Comparison of ENCODE assay signal across 25 cellular contexts in genomic region chr5:125342938-125343401, GRCh38.
DNase-seq lines count a peak whose midpoint lies in the region; ATAC-seq and TF ChIP-seq lines count a peak whose summit lies in the region.
"Had no signal": no experiment of that assay in that cellular context is flagged by ENCODE, and none has a peak within 500 bp of the region (broad histone marks: within the 10 kb centered on the region; RNA-seq: fewer than 3 reads in every experiment).

No MANE protein-coding gene starts in this region.

- H3F3A ChIP-seq in PC-3 (ENCODE audit: low read length, unreplicated experiment) = no peaks in the 10 kb centered on the region

- H3K79me2 ChIP-seq in PC-3 (ENCODE audit: low read length) (no peaks in the 10 kb centered on the region), fibroblast of lung (ENCODE audit: control insufficient read depth, insufficient read depth, low read length) (no peaks in the 10 kb centered on the region)

- intact Hi-C loops in PC-3 (cut with micrococcal nuclease) = no loop called here
- intact Hi-C loops in MCF 10A (cut with micrococcal nuclease) = no loop called here

- H3K9me3 ChIP-seq in PC-3 (ENCODE audit: low read length) = no peaks in the 10 kb centered on the region
- H3K9me3 ChIP-seq in fibroblast of lung (ENCODE audit: control insufficient read depth, insufficient read depth, low read depth, low read length) = no peaks in the 10 kb centered on the region
- H3K9me3 ChIP-seq: esophagus muscularis mucosa, neutrophil had no signal

- H3K27me3 ChIP-seq in PC-3 (ENCODE audit: low read length) = no peaks in the 10 kb centered on the region
- no peaks in the 10 kb centered on the region for H3K27me3 ChIP-seq in fibroblast of lung (ENCODE audit: control insufficient read depth, insufficient read depth, low read length)
- H3K27me3 ChIP-seq: esophagus muscularis mucosa, neutrophil had no signal

- H3K4me2 ChIP-seq in PC-3 (ENCODE audit: low read length) = no peak overlapping the region
- peak overlapping the region; percentile 3 for H3K4me2 ChIP-seq in fibroblast of lung (ENCODE audit: extremely low read depth, insufficient read depth, low read length)

- CTCF ChIA-PET in PC-3 (lab: Charles Lee) (no interaction called here), MCF 10A (lab: Yijun Ruan, JAX) (no interaction called here)

- no peak overlapping the region for H3K27ac ChIP-seq in PC-3 (ENCODE audit: low read length)
- H3K27ac ChIP-seq in fibroblast of lung (ENCODE audit: insufficient read depth, low read length) = no peak overlapping the region
- H3K27ac ChIP-seq: esophagus muscularis mucosa, neutrophil, skin epidermis had no signal

- no peak overlapping the region for H3K27ac Mint-ChIP-seq in T-helper 2 cell treated with Interferon-gamma antibody and Interleukin-4, amounts not matched to agents 5 μg/mL and 100 μg/mL, for 36 hours
- no peak overlapping the region for H3K27ac Mint-ChIP-seq in MCF 10A (ENCODE audit: low read depth, unreplicated experiment)
- H3K27ac Mint-ChIP-seq: activated B cell treated with CpG ODN at 0.5 μM for 24 hours; activated naive CD8-positive, alpha-beta T cell treated with anti-CD3 and anti-CD28 coated beads for 36 hours; brain; CD4-positive, CD25-positive, alpha-beta regulatory T cell had no signal

- no peak overlapping the region for H2AFZ ChIP-seq in PC-3 (ENCODE audit: low read length)
- no peak overlapping the region for H2AFZ ChIP-seq in fibroblast of lung (ENCODE audit: low read length)

- H3K36me3 ChIP-seq in PC-3 (ENCODE audit: low read depth, low read length) (no peaks in the 10 kb centered on the region), fibroblast of lung (ENCODE audit: control insufficient read depth, insufficient read depth, low read length) (no peaks in the 10 kb centered on the region)
- H3K36me3 ChIP-seq: esophagus muscularis mucosa, neutrophil had no signal

- H3K9me2 ChIP-seq in PC-3 (replicated peaks; ENCODE audit: low read length) = no peaks in the 10 kb centered on the region

- H3K4me3 ChIP-seq in AG10803 (ENCODE audit: low read length) = no peak overlapping the region
- H3K4me3 ChIP-seq in PC-3 (ENCODE audit: low read length) = no peak overlapping the region
- H3K4me3 ChIP-seq in fibroblast of lung (replicated peaks in 1 of 4; ENCODE audit: control extremely low read depth in 1 of 4, insufficient read depth in 1 of 4, low read depth in 3 of 4, low read length in 4 of 4) = no peak overlapping the region
- H3K4me3 ChIP-seq: esophagus muscularis mucosa, skin epidermis had no signal

- no peak overlapping the region for H3K4me3 Mint-ChIP-seq in T-helper 2 cell treated with Interferon-gamma antibody and Interleukin-4, amounts not matched to agents 5 μg/mL and 100 μg/mL, for 36 hours
- no peak overlapping the region for H3K4me3 Mint-ChIP-seq in MCF 10A (ENCODE audit: unreplicated experiment)
- H3K4me3 Mint-ChIP-seq: activated B cell treated with CpG ODN at 0.5 μM for 24 hours; activated naive CD8-positive, alpha-beta T cell treated with anti-CD3 and anti-CD28 coated beads for 36 hours; brain; CD4-positive, CD25-positive, alpha-beta regulatory T cell had no signal

- H3K4me1 ChIP-seq in PC-3 (ENCODE audit: insufficient read depth, low read length) = no peaks in the 10 kb centered on the region
- H3K4me1 ChIP-seq in fibroblast of lung (ENCODE audit: control insufficient read depth, extremely low read depth, insufficient read depth, low read length) = peaks cover 2% of the 10 kb centered on the region

- TF ChIP-seq CTCF in AG10803 (conservative IDR thresholded peaks at IDR 0.05; ENCODE audit: low read length) (no peak), PC-3 (conservative IDR thresholded peaks at IDR 0.05; ENCODE audit: low read depth, low read length) (no peak), fibroblast of lung (conservative IDR thresholded peaks at IDR 0.05 in 1 of 2, IDR thresholded peaks at IDR 0.05 in 1 of 2; ENCODE audit: low read depth in 1 of 2, low read length in 2 of 2) (no peak), GM10266 (IDR thresholded peaks at IDR 0.05; ENCODE audit: control insufficient read depth, insufficient read depth, low read depth, missing control alignments) (no peak), MCF 10A (IDR thresholded peaks at IDR 0.05; ENCODE audit: unreplicated experiment) (no peak)

- no peaks in the 10 kb centered on the region for H3K4me1 Mint-ChIP-seq in T-helper 2 cell treated with Interferon-gamma antibody and Interleukin-4, amounts not matched to agents 5 μg/mL and 100 μg/mL, for 36 hours (ENCODE audit: low read depth)
- H3K4me1 Mint-ChIP-seq in MCF 10A (ENCODE audit: insufficient read depth, unreplicated experiment) = no peaks in the 10 kb centered on the region
- H3K4me1 Mint-ChIP-seq: activated naive CD8-positive, alpha-beta T cell treated with anti-CD3 and anti-CD28 coated beads for 36 hours; CD4-positive, CD25-positive, alpha-beta regulatory T cell had no signal

- no peaks in the 10 kb centered on the region for H3K36me3 Mint-ChIP-seq in T-helper 2 cell treated with Interferon-gamma antibody and Interleukin-4, amounts not matched to agents 5 μg/mL and 100 μg/mL, for 36 hours (ENCODE audit: low read depth)
- no peaks in the 10 kb centered on the region for H3K36me3 Mint-ChIP-seq in MCF 10A (ENCODE audit: insufficient read depth, unreplicated experiment)
- H3K36me3 Mint-ChIP-seq: activated naive CD8-positive, alpha-beta T cell treated with anti-CD3 and anti-CD28 coated beads for 36 hours; brain; CD4-positive, CD25-positive, alpha-beta regulatory T cell had no signal

- BruUV-seq in PC-3 (replicated peaks; lab: Mats Ljungman, UMichigan) (no TSS peak), MCF 10A (replicated peaks; lab: Mats Ljungman, UMichigan) (no TSS peak)

- peaks cover 4% of the 10 kb centered on the region for H3K9me3 Mint-ChIP-seq in T-helper 2 cell treated with Interferon-gamma antibody and Interleukin-4, amounts not matched to agents 5 μg/mL and 100 μg/mL, for 36 hours
- H3K9me3 Mint-ChIP-seq in MCF 10A (ENCODE audit: unreplicated experiment) = no peaks in the 10 kb centered on the region
- H3K9me3 Mint-ChIP-seq: activated B cell treated with CpG ODN at 0.5 μM for 24 hours had no signal

- H4K20me1 ChIP-seq in PC-3 (ENCODE audit: low read length) (no peaks in the 10 kb centered on the region), fibroblast of lung (ENCODE audit: control insufficient read depth, extremely low read depth, insufficient read depth, low read length) (no peaks in the 10 kb centered on the region)

- no peak overlapping the region for H3K9ac ChIP-seq in PC-3 (ENCODE audit: low read length)
- no peak overlapping the region for H3K9ac ChIP-seq in fibroblast of lung (ENCODE audit: insufficient read depth, low read length)

- POLR2A ChIA-PET in PC-3 (lab: Charles Lee; ENCODE audit: unreplicated experiment) (no interaction called here), MCF 10A (lab: Yijun Ruan, JAX) (interaction anchor here (0.8 kb wide), 1 partner anchor 1462 kb away, joined by 3 read pairs; no protein-coding TSS in a partner anchor)

- DNase-seq in AG10803 (ENCODE audit: low read depth) = peak; percentile 35
- no peak for DNase-seq in PC-3
- peak; percentile 73 to 93 for DNase-seq in fibroblast of lung (ENCODE audit: low read depth in 2 of 2)
- peak; percentile 13 for DNase-seq in renal cortical epithelial cell (ENCODE audit: low read depth)
- DNase-seq in T-helper 2 cell treated with Interferon-gamma antibody and Interleukin-4, amounts not matched to agents 5 μg/mL and 100 μg/mL, for 36 hours (ENCODE audit: low spot score) = no peak
- no peak for DNase-seq in GM10266 (ENCODE audit: extremely low spot score)
- DNase-seq in MCF 10A (ENCODE audit: unreplicated experiment) = no peak
- DNase-seq: ACHN; activated B cell treated with CpG ODN at 0.5 μM for 24 hours; activated CD4-positive, alpha-beta T cell treated with anti-CD3 and anti-CD28 coated beads, Interleukin-2, amount 50 U/mL, for 4 hours; activated naive CD8-positive, alpha-beta T cell treated with anti-CD3 and anti-CD28 coated beads for 36 hours; CD4-positive, CD25-positive, alpha-beta regulatory T cell; kidney; mammary epithelial cell; MM.1S; NCI-H1417 treated with DMSO at 0.1 percent for 48 hours; NCI-H2081 treated with DMSO at 0.1 percent for 48 hours; NCI-H446; NCI-H82; T1000 had no signal

- ATAC-seq in PC-3 = 0 out of 2 replicates have a peak, but pooled peaks have one; percentile 22
- no peak for ATAC-seq in HG03571 (IDR thresholded peaks at IDR 0.05; ENCODE audit: unreplicated experiment)

- no peaks in the 10 kb centered on the region for H3K27me3 Mint-ChIP-seq in T-helper 2 cell treated with Interferon-gamma antibody and Interleukin-4, amounts not matched to agents 5 μg/mL and 100 μg/mL, for 36 hours (ENCODE audit: low read depth)
- no peaks in the 10 kb centered on the region for H3K27me3 Mint-ChIP-seq in MCF 10A (ENCODE audit: insufficient read depth, unreplicated experiment)
- H3K27me3 Mint-ChIP-seq: activated B cell treated with CpG ODN at 0.5 μM for 24 hours; activated naive CD8-positive, alpha-beta T cell treated with anti-CD3 and anti-CD28 coated beads for 36 hours; brain; CD4-positive, CD25-positive, alpha-beta regulatory T cell had no signal

Comparison
In these comparisons a context has a peak if more than half of its experiments do, and no peak if none do; other contexts are left out.
1. DNase-seq: peak in AG10803 (single experiment), fibroblast of lung (2 of 2) and renal cortical epithelial cell (single experiment); none in PC-3 (single experiment), T-helper 2 cell treated with Interferon-gamma antibody and Interleukin-4, amounts not matched to agents 5 μg/mL and 100 μg/mL, for 36 hours (single experiment), GM10266 (single experiment) and MCF 10A (single experiment).